15 cellular contexts compared by ENCODE assay signal in genomic region chr3:66353039-66353438, GRCh38.
A peak's percentile ranks its signal among the peaks of the same experiment; 100 is the strongest.
DNase-seq lines count a peak whose midpoint lies in the region; ATAC-seq, FAIRE-seq and TF ChIP-seq lines count a peak whose summit lies in the region.
"Had no signal": no experiment of that assay in that cellular context is flagged by ENCODE, and none has a peak within 500 bp of the region (broad histone marks: within the 10 kb centered on the region; RNA-seq: fewer than 3 reads in every experiment).

No MANE protein-coding gene starts in this region.

- H3K4me3 ChIP-seq in IMR-90 (ENCODE audit: insufficient read depth, low read depth, low read length): no peak overlapping the region
- no peak overlapping the region for H3K4me3 ChIP-seq in astrocyte (ENCODE audit: insufficient read depth, low read depth, low read length)
- H3K4me3 ChIP-seq in hepatocyte: no peak overlapping the region
- H3K4me3 ChIP-seq: GM23338 had no signal

- H3K9me3 Mint-ChIP-seq in astrocyte (ENCODE audit: unreplicated experiment) (no peaks in the 10 kb centered on the region), osteocyte (ENCODE audit: unreplicated experiment) (no peaks in the 10 kb centered on the region)
- H3K9me3 Mint-ChIP-seq: CD4-positive, alpha-beta T cell; GM23338; H9 had no signal

- H3K36me3 Mint-ChIP-seq in astrocyte (ENCODE audit: low read depth, unreplicated experiment): no peaks in the 10 kb centered on the region
- no peaks in the 10 kb centered on the region for H3K36me3 Mint-ChIP-seq in osteocyte (ENCODE audit: unreplicated experiment)

- H2AK9ac ChIP-seq in IMR-90 (replicated peaks; ENCODE audit: low read depth, low read length, poor library complexity): peak overlapping the region; percentile 29

- in situ Hi-C loops in IMR-90 (cut with MboI; ENCODE audit: low sequenced_read_pairs): no loop called here

- H3K79me2 ChIP-seq in astrocyte (ENCODE audit: insufficient read depth, low read length) (no peaks in the 10 kb centered on the region), hepatocyte (no peaks in the 10 kb centered on the region)

- H2BK15ac ChIP-seq in IMR-90 (ENCODE audit: low read depth, low read length): peak overlapping the region; percentile 80; the same call in 1 of the 3 replicates

- peak overlapping the region; percentile 79 for H2BK20ac ChIP-seq in IMR-90 (ENCODE audit: low read depth, low read length)

- peaks cover 7% of the 10 kb centered on the region for H3K9me1 ChIP-seq in IMR-90 (ENCODE audit: insufficient read depth, low read length)

- peak overlapping the region; percentile 36 for H2BK5ac ChIP-seq in IMR-90 (ENCODE audit: low read depth, low read length, poor library complexity, severe bottlenecking)

- no peak overlapping the region; the same call in 1 of the 2 replicates for H4K91ac ChIP-seq in IMR-90 (ENCODE audit: insufficient read depth, low read depth, low read length)

- ATAC-seq in IMR-90 (ENCODE audit: low read depth) (no peak), GM19023 (IDR thresholded peaks at IDR 0.05; ENCODE audit: unreplicated experiment) (no peak), GM19328 (IDR thresholded peaks at IDR 0.05; ENCODE audit: unreplicated experiment) (no peak)

- H3K27me3 Mint-ChIP-seq in astrocyte (ENCODE audit: low read depth, unreplicated experiment) (no peaks in the 10 kb centered on the region), osteocyte (ENCODE audit: unreplicated experiment) (no peaks in the 10 kb centered on the region)
- H3K27me3 Mint-ChIP-seq: B cell; CD4-positive, alpha-beta T cell had no signal

- no TSS peak for BruUV-seq in IMR-90 (replicated peaks; lab: Mats Ljungman, UMichigan)

- peak overlapping the region; percentile 88 for H3K18ac ChIP-seq in IMR-90 (ENCODE audit: low read depth, low read length)

- TF ChIP-seq CTCF in IMR-90 (conservative IDR thresholded peaks at IDR 0.05; ENCODE audit: low read depth, low read length) (no peak), astrocyte (IDR thresholded peaks at IDR 0.05; ENCODE audit: insufficient read depth, low read depth, low read length) (no peak), hepatocyte (IDR thresholded peaks at IDR 0.05; ENCODE audit: poor library complexity) (no peak), osteocyte (IDR thresholded peaks at IDR 0.05) (no peak)

- intact Hi-C loops in IMR-90 (cut with micrococcal nuclease): loop anchor here (5.0 kb wide), 1 partner anchor 56 kb away; no protein-coding TSS in a partner anchor

- peak overlapping the region; percentile 41 for H2BK120ac ChIP-seq in IMR-90 (ENCODE audit: low read depth, low read length)

- no peaks in the 10 kb centered on the region for H3K27me3 ChIP-seq in IMR-90 (ENCODE audit: control insufficient read depth, insufficient read depth, low read length)
- no peaks in the 10 kb centered on the region for H3K27me3 ChIP-seq in astrocyte (ENCODE audit: insufficient read depth, low read length)
- no peaks in the 10 kb centered on the region for H3K27me3 ChIP-seq in hepatocyte

- H2AFZ ChIP-seq in IMR-90 (replicated peaks; ENCODE audit: low read length, poor library complexity) (no peak overlapping the region), astrocyte (ENCODE audit: low read depth, low read length) (no peak overlapping the region), hepatocyte (no peak overlapping the region)
- H2AFZ ChIP-seq: GM23338 had no signal

- no CpG with 5 or more reads among the region's 3 CpGs for WGBS in IMR-90 (ENCODE audit: extremely low coverage in 2 of 2, insufficient read length in 1 of 2), 2 experiments
- WGBS in hepatocyte (ENCODE audit: low lambda C conversion rate, missing lambda C conversion rate): 94% methylated on average over 3 of the region's 3 CpGs

- DNase-seq in IMR-90 (no peak), astrocyte (ENCODE audit: low read depth) (no peak), hepatocyte (ENCODE audit: low spot score) (peak; percentile 21), osteocyte (ENCODE audit: extremely low spot score, unreplicated experiment) (no peak), glomerular visceral epithelial cell (ENCODE audit: extremely low spot score) (no peak)
- DNase-seq: C1 segment of cervical spinal cord; Calu3; CD4-positive, alpha-beta T cell; DMS 273 treated with DMSO at 0.1 percent for 48 hours; H9 had no signal

- peak overlapping the region in 1 of 2 experiments; percentile 18; a peak in 1 of 4 replicates for H4K8ac ChIP-seq in IMR-90 (ENCODE audit: low read depth in 2 of 2, low read length in 2 of 2)

- 0 out of 2 replicates have a peak overlapping the region, but pooled peaks have one; percentile 35 for H3K14ac ChIP-seq in IMR-90 (replicated peaks; ENCODE audit: low read depth, low read length)

- peaks cover 23% of the 10 kb centered on the region for H3K4me1 Mint-ChIP-seq in astrocyte (ENCODE audit: low read depth, unreplicated experiment)
- peaks cover 36% of the 10 kb centered on the region for H3K4me1 Mint-ChIP-seq in osteocyte (ENCODE audit: unreplicated experiment)
- H3K4me1 Mint-ChIP-seq: B cell had no signal

- no peak overlapping the region for H3K4me2 ChIP-seq in IMR-90 (ENCODE audit: low read depth, low read length)
- H3K4me2 ChIP-seq in astrocyte (ENCODE audit: low read length): peak overlapping the region; percentile 16
- peak overlapping the region; percentile 32 for H3K4me2 ChIP-seq in hepatocyte
- H3K4me2 ChIP-seq: GM23338 had no signal

- H3K79me1 ChIP-seq in IMR-90 (ENCODE audit: low read depth in 1 of 2, low read length in 2 of 2): no peaks in the 10 kb centered on the region; a peak in 2 of 4 replicates

- no peak overlapping the region for H3K27ac ChIP-seq in IMR-90 (ENCODE audit: insufficient read depth, low read length)
- H3K27ac ChIP-seq in astrocyte (ENCODE audit: low read depth, low read length): peak overlapping the region; percentile 53
- H3K27ac ChIP-seq in hepatocyte: peak overlapping the region; percentile 32

- POLR2A ChIA-PET in IMR-90 (lab: Charles Lee; ENCODE audit: unreplicated experiment): no interaction called here

- no peak overlapping the region for H3K23ac ChIP-seq in IMR-90 (ENCODE audit: low read depth, low read length)

- H3K4ac ChIP-seq in IMR-90 (ENCODE audit: low read depth, low read length): peak overlapping the region; percentile 63

- H3K9ac ChIP-seq in IMR-90 (ENCODE audit: low read depth, low read length) (no peak overlapping the region), astrocyte (ENCODE audit: low read length) (peak overlapping the region; percentile 42)

- H3K27ac Mint-ChIP-seq in astrocyte (ENCODE audit: unreplicated experiment): peak overlapping the region; percentile 34
- H3K27ac Mint-ChIP-seq in osteocyte (ENCODE audit: unreplicated experiment): peak overlapping the region; percentile 82
- H3K27ac Mint-ChIP-seq: B cell; CD4-positive, alpha-beta T cell; H9 had no signal

- TF ChIP-seq POLR2A in IMR-90 (IDR thresholded peaks at IDR 0.05; ENCODE audit: low read depth, low read length): no peak

- H3K36me3 ChIP-seq in IMR-90 (ENCODE audit: control insufficient read depth, insufficient read depth, low read length) (no peaks in the 10 kb centered on the region), astrocyte (ENCODE audit: insufficient read depth, low read length) (peaks cover under 1% of the 10 kb centered on the region), hepatocyte (replicated peaks; ENCODE audit: insufficient read depth, low read depth) (no peaks in the 10 kb centered on the region)

- no peak for TF ChIP-seq RAD21 in IMR-90 (IDR thresholded peaks at IDR 0.05; ENCODE audit: low read length)

- H3K56ac ChIP-seq in IMR-90 (ENCODE audit: extremely low read depth, insufficient read depth, low read length): no peak overlapping the region

- no peaks in the 10 kb centered on the region for H4K20me1 ChIP-seq in IMR-90 (ENCODE audit: insufficient read depth, low read length)
- H4K20me1 ChIP-seq in astrocyte (ENCODE audit: insufficient read depth, low read length): no peaks in the 10 kb centered on the region
- no peaks in the 10 kb centered on the region for H4K20me1 ChIP-seq in hepatocyte (ENCODE audit: insufficient read depth, poor library complexity, severe bottlenecking)

- H4K5ac ChIP-seq in IMR-90 (ENCODE audit: low read depth, low read length): no peak overlapping the region

- dilution Hi-C loops in IMR-90 (cut with HindIII; ENCODE audit: low sequenced_read_pairs, unreplicated experiment): no loop called here

- H3K9me2 ChIP-seq in hepatocyte (replicated peaks; ENCODE audit: insufficient read depth): no peaks in the 10 kb centered on the region

- FAIRE-seq in astrocyte (lab: Jason Lieb, UNC): no peak
- FAIRE-seq: A204.1 had no signal

- no peaks in the 10 kb centered on the region for H3K9me3 ChIP-seq in IMR-90 (ENCODE audit: control insufficient read depth, insufficient read depth, low read length)
- H3K9me3 ChIP-seq in astrocyte (ENCODE audit: insufficient read depth, low read depth, low read length): no peaks in the 10 kb centered on the region
- H3K9me3 ChIP-seq in hepatocyte (ENCODE audit: low read depth): no peaks in the 10 kb centered on the region

- H3K4me1 ChIP-seq in IMR-90 (ENCODE audit: control insufficient read depth, insufficient read depth, low read length): peaks cover 5% of the 10 kb centered on the region
- H3K4me1 ChIP-seq in astrocyte (ENCODE audit: insufficient read depth, low read length): peaks cover 17% of the 10 kb centered on the region
- H3K4me1 ChIP-seq in hepatocyte (ENCODE audit: insufficient read depth): peaks cover 10% of the 10 kb centered on the region

- H2AK5ac ChIP-seq in IMR-90 (ENCODE audit: low read depth, low read length): peak overlapping the region; percentile 34; the same call in 1 of the 2 replicates

- H3K4me3 Mint-ChIP-seq in astrocyte (ENCODE audit: unreplicated experiment) (no peak overlapping the region), osteocyte (ENCODE audit: unreplicated experiment) (no peak overlapping the region)
- H3K4me3 Mint-ChIP-seq: B cell; CD4-positive, alpha-beta T cell; GM23338; H9 had no signal

- CTCF ChIA-PET in IMR-90 (lab: Yijun Ruan, JAX): no interaction called here

TF ChIP-seq in IMR-90, 13 proteins besides CTCF, POLR2A, EP300 and RAD21 (continues in another document):
- TF ChIP-seq BHLHE40 (IDR thresholded peaks at IDR 0.05; ENCODE audit: low read depth, low read length) (no peak), MAZ (IDR thresholded peaks at IDR 0.05; ENCODE audit: borderline replicate concordance, low read depth, low read length) (no peak), CHD1 (IDR thresholded peaks at IDR 0.05; ENCODE audit: low read depth, low read length) (no peak), MAFK (IDR thresholded peaks at IDR 0.05; ENCODE audit: low read depth, low read length) (no peak), RFX5 (IDR thresholded peaks at IDR 0.05; ENCODE audit: low read depth, low read length) (no peak)
- TF ChIP-seq, protein P1, sequence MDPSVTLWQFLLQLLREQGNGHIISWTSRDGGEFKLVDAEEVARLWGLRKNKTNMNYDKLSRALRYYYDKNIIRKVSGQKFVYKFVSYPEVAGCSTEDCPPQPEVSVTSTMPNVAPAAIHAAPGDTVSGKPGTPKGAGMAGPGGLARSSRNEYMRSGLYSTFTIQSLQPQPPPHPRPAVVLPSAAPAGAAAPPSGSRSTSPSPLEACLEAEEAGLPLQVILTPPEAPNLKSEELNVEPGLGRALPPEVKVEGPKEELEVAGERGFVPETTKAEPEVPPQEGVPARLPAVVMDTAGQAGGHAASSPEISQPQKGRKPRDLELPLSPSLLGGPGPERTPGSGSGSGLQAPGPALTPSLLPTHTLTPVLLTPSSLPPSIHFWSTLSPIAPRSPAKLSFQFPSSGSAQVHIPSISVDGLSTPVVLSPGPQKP (IDR thresholded peaks at IDR 0.05; ENCODE audit: borderline replicate concordance, low read depth, low read length): no peak
